14 cellular contexts compared by ENCODE assay signal in genomic region chr10:97007417-97007816, GRCh38.
DNase-seq lines count a peak whose midpoint lies in the region; ATAC-seq and TF ChIP-seq lines count a peak whose summit lies in the region.
"Had no signal": no experiment of that assay in that cellular context is flagged by ENCODE, and none has a peak within 500 bp of the region (broad histone marks: within the 10 kb centered on the region; RNA-seq: fewer than 3 reads in every experiment).

No MANE protein-coding gene starts in this region.

- intact Hi-C loops in left ventricle myocardium superior (cut with micrococcal nuclease) = no loop called here

- H3K27ac ChIP-seq in HEK293 (ENCODE audit: extremely low read depth, low read depth, low read length) = no peak overlapping the region
- no peak overlapping the region for H3K27ac ChIP-seq in mesenchymal stem cell (ENCODE audit: low read length, poor library complexity, severe bottlenecking)
- H3K27ac ChIP-seq: BLaER1, HL-60 had no signal

- CTCF ChIA-PET in HEK293 (lab: Yijun Ruan, JAX) = interaction anchor here (0.7 kb wide), 1 partner anchor 46 kb away, joined by 3 read pairs; no protein-coding TSS in a partner anchor

- DNase-seq in NCI-H2227 (lab: John Stamatoyannopoulos, UW; ENCODE audit: unreplicated experiment) (peak; percentile 3), NCI-H2227 treated with DMSO at 0.1 percent for 48 hours (lab: John Stamatoyannopoulos, UW) (no peak), amniotic epithelial cell (ENCODE audit: low read depth) (peak; percentile 7), mesenchymal stem cell (no peak), NCI-H1048 (lab: John Stamatoyannopoulos, UW) (no peak), left ventricle myocardium superior (no peak), dedifferentiated amniotic fluid mesenchymal stem cell (ENCODE audit: extremely low spot score) (no peak)
- DNase-seq: 8988T; Calu3; CD4-positive, alpha-beta memory T cell; H9 had no signal

- H3K4me1 ChIP-seq in HEK293 (ENCODE audit: control insufficient read depth, insufficient read depth, low read length) (no peaks in the 10 kb centered on the region), mesenchymal stem cell (ENCODE audit: control insufficient read depth, insufficient read depth, low read depth, low read length) (no peaks in the 10 kb centered on the region)
- H3K4me1 ChIP-seq: BLaER1 had no signal

- no peak overlapping the region for H3K9ac ChIP-seq in mesenchymal stem cell (ENCODE audit: low read length)
- H3K9ac ChIP-seq: BLaER1 had no signal

- POLR2A ChIA-PET in HEK293 (lab: Yijun Ruan, JAX) = no interaction called here

- H3K14ac ChIP-seq in mesenchymal stem cell (ENCODE audit: low read length in 2 of 2) = no peak overlapping the region

- H4K91ac ChIP-seq in mesenchymal stem cell (ENCODE audit: low read length) = no peak overlapping the region

- no peaks in the 10 kb centered on the region for H3K79me1 ChIP-seq in mesenchymal stem cell (replicated peaks; ENCODE audit: low read length, poor library complexity, severe bottlenecking)

- H3K4me3 ChIP-seq in HEK293 (ENCODE audit: low read depth, low read length) = no peak overlapping the region
- H3K4me3 ChIP-seq in mesenchymal stem cell (ENCODE audit: insufficient read depth in 1 of 2, low read depth in 1 of 2, low read length in 2 of 2) = no peak overlapping the region
- H3K4me3 ChIP-seq: BLaER1 had no signal

- WGBS in mesenchymal stem cell = no CpG with 5 or more reads among the region's 1 CpG

- peak overlapping the region; percentile 25 for H2BK5ac ChIP-seq in mesenchymal stem cell (ENCODE audit: low read depth, low read length, poor library complexity, severe bottlenecking)

- no peak overlapping the region for H3K23ac ChIP-seq in mesenchymal stem cell (ENCODE audit: low read length in 2 of 2)

- H2BK15ac ChIP-seq in mesenchymal stem cell (ENCODE audit: low read depth, poor library complexity, severe bottlenecking) = no peak overlapping the region

- H2AK5ac ChIP-seq in mesenchymal stem cell (ENCODE audit: low read length, severe bottlenecking) = no peak overlapping the region

- TF ChIP-seq CTCF in HEK293 (tag by site-specific recombination; IDR thresholded peaks at IDR 0.05) = no peak

- H3K18ac ChIP-seq in mesenchymal stem cell (ENCODE audit: low read depth in 1 of 2, low read length in 2 of 2) = no peak overlapping the region

- H2BK12ac ChIP-seq in mesenchymal stem cell (ENCODE audit: low read length in 2 of 2) = no peak overlapping the region

- no peak overlapping the region for H2BK120ac ChIP-seq in mesenchymal stem cell (ENCODE audit: low read depth, low read length)

- H3K9me3 ChIP-seq in HEK293 (ENCODE audit: control insufficient read depth, insufficient read depth, low read depth, low read length) = no peaks in the 10 kb centered on the region
- peaks cover 14% of the 10 kb centered on the region for H3K9me3 ChIP-seq in mesenchymal stem cell (ENCODE audit: control insufficient read depth, low read length)

- no peak overlapping the region for H3K4ac ChIP-seq in mesenchymal stem cell (ENCODE audit: low read depth in 1 of 2, low read length in 2 of 2)

- H3K4me2 ChIP-seq in mesenchymal stem cell (ENCODE audit: low read length, poor library complexity, severe bottlenecking) = no peak overlapping the region
- H3K4me2 ChIP-seq: BLaER1 had no signal

- no peaks in the 10 kb centered on the region for H3K36me3 ChIP-seq in HEK293 (ENCODE audit: control insufficient read depth in 2 of 2, insufficient read depth in 1 of 2, low read length in 2 of 2)
- H3K36me3 ChIP-seq in mesenchymal stem cell (ENCODE audit: control insufficient read depth in 1 of 2, insufficient read depth in 2 of 2, low read depth in 1 of 2, low read length in 2 of 2) = peaks cover 0 to 4% of the 10 kb centered on the region in 2 experiments
- H3K36me3 ChIP-seq: BLaER1 had no signal

- no peak overlapping the region for H4K8ac ChIP-seq in mesenchymal stem cell (ENCODE audit: low read length)

- H3K27me3 ChIP-seq in mesenchymal stem cell (ENCODE audit: control insufficient read depth in 1 of 2, insufficient read depth in 1 of 2, low read length in 2 of 2) = peaks cover 9 to 15% of the 10 kb centered on the region in 2 experiments
- H3K27me3 ChIP-seq: BLaER1 had no signal

- H2AFZ ChIP-seq in mesenchymal stem cell (ENCODE audit: low read depth, low read length) = no peak overlapping the region

- ATAC-seq in left ventricle myocardium superior = no peak

TF ChIP-seq in HEK293, 187 proteins besides CTCF, POLR2A, EP300 and RAD21:
- TF ChIP-seq ZNF777 (tag by site-specific recombination; IDR thresholded peaks at IDR 0.05; ENCODE audit: borderline replicate concordance) (no peak), SETDB1 (IDR thresholded peaks at IDR 0.05; ENCODE audit: insufficient read length, low read length) (peak; percentile 75)
TF ChIP-seq in HEK293: peak in this region for 1.

Comparison
In these comparisons a context has a peak if more than half of its experiments do, and no peak if none do; other contexts are left out.
1. DNase-seq: peak in NCI-H2227 (single experiment) and amniotic epithelial cell (single experiment); none in NCI-H2227 treated with DMSO at 0.1 percent for 48 hours (single experiment), mesenchymal stem cell (single experiment), NCI-H1048 (single experiment), left ventricle myocardium superior (single experiment) and dedifferentiated amniotic fluid mesenchymal stem cell (single experiment).